In genomic region chr1:245051349-245052221, GRCh38 we compare ENCODE assay signal across 8 cellular contexts.
A peak's percentile ranks its signal among the peaks of the same experiment; 100 is the strongest.
DNase-seq lines count a peak whose midpoint lies in the region; ATAC-seq and TF ChIP-seq lines count a peak whose summit lies in the region.

No MANE protein-coding gene starts in this region.

- H3K4me1 ChIP-seq in BLaER1 treated with 17β-estradiol and CSF1 and Interleukin-3, amounts not matched to agents 10 nM and 100 nM, result peaks cover 0 to 62% (median 26%) of the 10 kb centered on the region in 10 experiments; a peak in 16 of 20 replicates
- H3K4me1 ChIP-seq in neuronal stem cell (ENCODE audit: control insufficient read depth in 2 of 2, insufficient read depth in 1 of 2, low read depth in 1 of 2, low read length in 2 of 2), result peaks cover 0 to 4% of the 10 kb centered on the region in 2 donors

- H4K91ac ChIP-seq in neuronal stem cell (ENCODE audit: low read depth, low read length, poor library complexity), result no peak overlapping the region

- peaks cover 2% of the 10 kb centered on the region for H3K36me3 Mint-ChIP-seq in central memory CD8-positive, alpha-beta T cell (ENCODE audit: insufficient read depth)
- H3K36me3 Mint-ChIP-seq in nephron progenitor cell (ENCODE audit: low read depth), result peaks cover 49% of the 10 kb centered on the region

- H3K18ac ChIP-seq in neuronal stem cell (ENCODE audit: low read length), result no peak overlapping the region

- H3K9ac ChIP-seq in BLaER1 treated with 17β-estradiol and CSF1 and Interleukin-3, amounts not matched to agents 10 nM and 100 nM, result no peak overlapping the region
- H3K9ac ChIP-seq in neuronal stem cell (ENCODE audit: low read depth, low read length, poor library complexity), result no peak overlapping the region

- peaks cover 38% of the 10 kb centered on the region for H3K27me3 Mint-ChIP-seq in central memory CD8-positive, alpha-beta T cell
- H3K27me3 Mint-ChIP-seq in nephron progenitor cell (ENCODE audit: low read depth, poor library complexity), result peaks cover 4% of the 10 kb centered on the region

- H3K9me3 Mint-ChIP-seq in central memory CD8-positive, alpha-beta T cell, result no peaks in the 10 kb centered on the region
- no peaks in the 10 kb centered on the region for H3K9me3 Mint-ChIP-seq in nephron progenitor cell

- H3K27ac ChIP-seq in BLaER1 treated with 17β-estradiol and CSF1 and Interleukin-3, amounts not matched to agents 10 nM and 100 nM, result no peak overlapping the region; a peak in 1 of 22 replicates
- no peak overlapping the region for H3K27ac ChIP-seq in neuronal stem cell (replicated peaks; ENCODE audit: low read length)

- 0 out of 22 replicates have a peak, but pooled peaks cover 0 to 9% (median 0%) of the 10 kb centered on the region in 11 experiments for H3K9me3 ChIP-seq in BLaER1 treated with 17β-estradiol and CSF1 and Interleukin-3, amounts not matched to agents 10 nM and 100 nM (replicated peaks in 1 of 11)
- peaks cover 0 to 4% of the 10 kb centered on the region in 2 donors for H3K9me3 ChIP-seq in neuronal stem cell (replicated peaks in 1 of 2; ENCODE audit: control insufficient read depth in 2 of 2, insufficient read depth in 1 of 2, low read depth in 1 of 2, low read length in 2 of 2)

- no peak overlapping the region for H3K14ac ChIP-seq in neuronal stem cell (ENCODE audit: low read length)

- TF ChIP-seq CTCF in nephron progenitor cell (IDR thresholded peaks at IDR 0.05), result no peak

- H3K79me1 ChIP-seq in neuronal stem cell (ENCODE audit: low read depth, low read length), result no peaks in the 10 kb centered on the region

- H3K4me2 ChIP-seq in BLaER1 treated with 17β-estradiol and CSF1 and Interleukin-3, amounts not matched to agents 10 nM and 100 nM, result peak overlapping the region in 9 of 11 experiments; percentile 2 to 54 (median 34); a peak in 16 of 22 replicates
- H3K4me2 ChIP-seq in neuronal stem cell (ENCODE audit: insufficient read depth, low read length, poor library complexity, severe bottlenecking), result no peak overlapping the region

- H2AFZ ChIP-seq in neuronal stem cell (ENCODE audit: low read length), result no peak overlapping the region

- H3K27me3 ChIP-seq in BLaER1 treated with 17β-estradiol and CSF1 and Interleukin-3, amounts not matched to agents 10 nM and 100 nM, result no peaks in the 10 kb centered on the region
- no peaks in the 10 kb centered on the region for H3K27me3 ChIP-seq in neuronal stem cell (ENCODE audit: control insufficient read depth in 3 of 3, insufficient read depth in 3 of 3, low read depth in 1 of 3, low read length in 3 of 3)

- H4K20me1 ChIP-seq in BLaER1 treated with 17β-estradiol and CSF1 and Interleukin-3, amounts not matched to agents 10 nM and 100 nM, result no peaks in the 10 kb centered on the region; a peak in 1 of 22 replicates

- ATAC-seq in central memory CD8-positive, alpha-beta T cell (replicated peaks; ENCODE audit: extremely low read depth, poor library complexity, severe bottlenecking), result no peak
- no peak for ATAC-seq in GM21717 (IDR thresholded peaks at IDR 0.05; ENCODE audit: unreplicated experiment)
- no peak for ATAC-seq in HG02884 (IDR thresholded peaks at IDR 0.05; ENCODE audit: unreplicated experiment)

- WGBS in neuronal stem cell (ENCODE audit: extremely low coverage in 2 of 2, insufficient read length in 2 of 2, insufficient replicate concordance in 1 of 2), 2 donors, result no CpG with 5 or more reads among the region's 18 CpGs

- no peak overlapping the region for H3K27ac Mint-ChIP-seq in central memory CD8-positive, alpha-beta T cell (ENCODE audit: low read depth)
- no peak overlapping the region for H3K27ac Mint-ChIP-seq in nephron progenitor cell

- H4K8ac ChIP-seq in neuronal stem cell (ENCODE audit: low read depth, low read length), result no peak overlapping the region

- no peak overlapping the region for H2BK15ac ChIP-seq in neuronal stem cell (ENCODE audit: low read length)

- H3K23ac ChIP-seq in neuronal stem cell (ENCODE audit: low read depth, low read length, poor library complexity), result no peak overlapping the region

- no peak overlapping the region for H2BK120ac ChIP-seq in neuronal stem cell (ENCODE audit: low read depth, low read length)

- no peak overlapping the region for H2AK5ac ChIP-seq in neuronal stem cell (ENCODE audit: low read depth, low read length)

- H3K4me3 ChIP-seq in BLaER1 treated with 17β-estradiol and CSF1 and Interleukin-3, amounts not matched to agents 10 nM and 100 nM, result no peak overlapping the region
- H3K4me3 ChIP-seq in neuronal stem cell (ENCODE audit: low read length in 2 of 2), result no peak overlapping the region

- H3K4ac ChIP-seq in neuronal stem cell (ENCODE audit: low read length), result no peak overlapping the region

- peak; percentile 95 for DNase-seq in NOMO-1 treated with DMSO at 0.1 percent for 48 hours (lab: John Stamatoyannopoulos, UW; ENCODE audit: unreplicated experiment)
- no peak for DNase-seq in central memory CD8-positive, alpha-beta T cell (ENCODE audit: low spot score in 2 of 2)
- DNase-seq in medulla oblongata (ENCODE audit: extremely low spot score), result peak; percentile 60
- no peak for DNase-seq in neuronal stem cell (ENCODE audit: low spot score)
- no peak for DNase-seq in nephron progenitor cell

- H3K4me1 Mint-ChIP-seq in central memory CD8-positive, alpha-beta T cell, result peaks cover 18% of the 10 kb centered on the region
- H3K4me1 Mint-ChIP-seq in nephron progenitor cell, result peaks cover 18% of the 10 kb centered on the region

- no peak overlapping the region for H2BK5ac ChIP-seq in neuronal stem cell (ENCODE audit: low read length)

- peaks cover 0 to 27% (median 0%) of the 10 kb centered on the region in 11 experiments; a peak in 6 of 22 replicates for H3K36me3 ChIP-seq in BLaER1 treated with 17β-estradiol and CSF1 and Interleukin-3, amounts not matched to agents 10 nM and 100 nM
- H3K36me3 ChIP-seq in neuronal stem cell (replicated peaks in 1 of 2; ENCODE audit: control insufficient read depth in 2 of 2, insufficient read depth in 2 of 2, low read length in 2 of 2), result peaks cover 0 to 4% of the 10 kb centered on the region in 2 donors

- peak overlapping the region; percentile 8 for H3K4me3 Mint-ChIP-seq in central memory CD8-positive, alpha-beta T cell
- no peak overlapping the region for H3K4me3 Mint-ChIP-seq in nephron progenitor cell

- H2BK12ac ChIP-seq in neuronal stem cell (ENCODE audit: low read length), result no peak overlapping the region

Comparison
In these comparisons a context has a peak if more than half of its experiments do, and no peak if none do; other contexts are left out.
1. DNase-seq: peak in NOMO-1 treated with DMSO at 0.1 percent for 48 hours (single experiment) and medulla oblongata (single experiment); none in central memory CD8-positive, alpha-beta T cell (0 of 2), neuronal stem cell (single experiment) and nephron progenitor cell (single experiment).